1 cellular context compared by ENCODE assay signal in genomic region chr22:31626427-31627150, GRCh38.
TF ChIP-seq lines count a peak whose summit lies in the region.

No MANE protein-coding gene starts in this region.

TF ChIP-seq in K562, 482 proteins besides CTCF, POLR2A, EP300 and RAD21 (continued from another document and continues in another):
- TF ChIP-seq MGA (IDR thresholded peaks at IDR 0.05) (peak; percentile 68), NKRF (IDR thresholded peaks at IDR 0.05; ENCODE audit: borderline replicate concordance) (no peak), CBX3 (IDR thresholded peaks at IDR 0.05; ENCODE audit: borderline replicate concordance in 1 of 2, low read length in 2 of 2) (peak in 1 of 2 experiments; percentile 59; a peak in 1 of 3 replicates), ZNF507 (tag; conservative IDR thresholded peaks at IDR 0.05) (no peak), MITF (IDR thresholded peaks at IDR 0.05) (no peak), ZNF174 (CRISPR knock-in tag; IDR thresholded peaks at IDR 0.05) (no peak), FOXJ2 (tag; IDR thresholded peaks at IDR 0.05) (no peak), ZNF561 (CRISPR knock-in tag; conservative IDR thresholded peaks at IDR 0.05) (no peak), ETS1 (conservative IDR thresholded peaks at IDR 0.05; ENCODE audit: control insufficient read depth, low read depth, low read length) (0 out of 2 replicates have a peak, but pooled peaks have one; percentile 40), ZNF639 (CRISPR knock-in tag; conservative IDR thresholded peaks at IDR 0.05 in 1 of 2, IDR thresholded peaks at IDR 0.05 in 1 of 2) (0 out of 4 replicates have a peak, but pooled peaks of 1 of the 2 experiments have one; percentile 49), MYC (IDR thresholded peaks at IDR 0.05; ENCODE audit: low read depth, low read length) (peak; percentile 73), MYC (CRISPR knock-in tag; IDR thresholded peaks at IDR 0.05; ENCODE audit: borderline replicate concordance, low read depth) (no peak), ARID3B (CRISPR knock-in tag; IDR thresholded peaks at IDR 0.05; ENCODE audit: borderline replicate concordance) (no peak), NFRKB (IDR thresholded peaks at IDR 0.05; ENCODE audit: low read depth) (no peak), VEZF1 (CRISPR knock-in tag; IDR thresholded peaks at IDR 0.05) (peak; percentile 67), ARID1B (IDR thresholded peaks at IDR 0.05) (peak; percentile 99), RNF2 (IDR thresholded peaks at IDR 0.05) (peak; percentile 51; the same call in 1 of the 2 replicates), GATAD2A (IDR thresholded peaks at IDR 0.05) (0 out of 2 replicates have a peak, but pooled peaks have one; percentile 11), GTF2F1 (IDR thresholded peaks at IDR 0.05; ENCODE audit: low read depth, low read length) (no peak), ZNF583 (CRISPR knock-in tag; IDR thresholded peaks at IDR 0.05) (0 out of 2 replicates have a peak, but pooled peaks have one; percentile 10), NEUROD1 (IDR thresholded peaks at IDR 0.05; ENCODE audit: borderline replicate concordance, low read depth, low read length, partially characterized antibody) (peak; percentile 68), PML (IDR thresholded peaks at IDR 0.05; ENCODE audit: low read length) (peak; percentile 94), MBD2 (IDR thresholded peaks at IDR 0.05; ENCODE audit: borderline replicate concordance, low read depth) (0 out of 2 replicates have a peak, but pooled peaks have one; percentile 34), CREM (IDR thresholded peaks at IDR 0.05; ENCODE audit: low read depth) (peak; percentile 58; the same call in 1 of the 2 replicates), PKNOX1 (IDR thresholded peaks at IDR 0.05) (peak; percentile 81), ZNF146 (CRISPR knock-in tag; IDR thresholded peaks at IDR 0.05; ENCODE audit: unreplicated experiment) (no peak), ZNF232 (CRISPR knock-in tag; IDR thresholded peaks at IDR 0.05) (no peak), NCOA1 (IDR thresholded peaks at IDR 0.05; ENCODE audit: low read depth) (peak; percentile 88; the same call in 1 of the 2 replicates), ZEB2 (IDR thresholded peaks at IDR 0.05) (peak; percentile 75), KLF1 (tag; IDR thresholded peaks at IDR 0.05) (no peak), MNT (conservative IDR thresholded peaks at IDR 0.05) (peak; percentile 16 to 60; a peak in 1 of 4 replicates)
